Comparison of ENCODE assay signal across 8 cellular contexts in the genomic region with DNA sequence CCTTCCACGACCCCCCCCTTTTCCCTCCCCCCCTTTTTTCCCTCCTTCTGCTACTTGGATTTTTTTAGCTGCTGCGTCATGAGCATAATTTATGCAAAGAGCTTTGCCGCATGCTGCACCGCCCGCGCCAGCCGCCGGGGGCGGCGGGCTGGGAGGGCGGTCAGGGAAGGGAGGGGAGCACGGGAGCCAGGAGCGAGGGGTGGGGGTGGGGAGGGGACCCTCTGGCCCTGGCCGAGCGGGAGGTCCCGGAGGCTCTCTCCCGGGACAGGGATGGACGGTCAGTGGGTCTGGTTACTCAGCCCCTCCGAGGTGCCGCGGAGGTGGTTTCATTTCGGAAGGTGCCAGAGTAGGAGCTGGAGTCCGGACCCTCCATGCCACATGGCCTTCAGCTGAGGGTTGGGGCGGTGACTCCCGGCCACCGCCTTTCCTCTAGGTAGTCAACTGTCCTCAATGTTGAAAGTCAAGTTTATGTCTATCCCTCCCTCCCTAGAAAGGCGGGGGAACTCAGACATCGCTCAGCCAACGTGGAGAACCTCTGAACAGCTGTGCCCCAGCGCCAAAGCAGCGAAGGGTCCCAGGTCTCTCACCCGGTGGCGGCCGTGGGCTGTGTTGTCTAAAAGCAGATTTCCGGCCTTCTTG. TPM values are rescaled to one million over a fixed set of nuclear protein-coding genes. Genes with fewer than 3 reads are reported as not detected.
DNase-seq lines count a peak whose midpoint lies in the region; ATAC-seq, FAIRE-seq and TF ChIP-seq lines count a peak whose summit lies in the region.

A gene with protein sequence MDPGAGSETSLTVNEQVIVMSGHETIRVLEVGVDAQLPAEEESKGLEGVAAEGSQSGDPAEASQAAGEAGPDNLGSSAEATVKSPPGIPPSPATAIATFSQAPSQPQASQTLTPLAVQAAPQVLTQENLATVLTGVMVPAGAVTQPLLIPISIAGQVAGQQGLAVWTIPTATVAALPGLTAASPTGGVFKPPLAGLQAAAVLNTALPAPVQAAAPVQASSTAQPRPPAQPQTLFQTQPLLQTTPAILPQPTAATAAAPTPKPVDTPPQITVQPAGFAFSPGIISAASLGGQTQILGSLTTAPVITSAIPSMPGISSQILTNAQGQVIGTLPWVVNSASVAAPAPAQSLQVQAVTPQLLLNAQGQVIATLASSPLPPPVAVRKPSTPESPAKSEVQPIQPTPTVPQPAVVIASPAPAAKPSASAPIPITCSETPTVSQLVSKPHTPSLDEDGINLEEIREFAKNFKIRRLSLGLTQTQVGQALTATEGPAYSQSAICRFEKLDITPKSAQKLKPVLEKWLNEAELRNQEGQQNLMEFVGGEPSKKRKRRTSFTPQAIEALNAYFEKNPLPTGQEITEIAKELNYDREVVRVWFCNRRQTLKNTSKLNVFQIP (minus strand): TSS at position 95 of the 639 bp plus-strand sequence. CDS start 11,226 bp downstream, outside the sequence.

- peak; percentile 80 for ATAC-seq in activated naive CD8-positive, alpha-beta T cell treated with anti-CD3 and anti-CD28 coated beads, Interleukin-2, amount 10 ng/mL, durations not matched to agents 7 days and 5 days (ENCODE audit: low read depth)
- ATAC-seq in pancreas = peak; percentile 85 to 89 (median 88)

- WGBS in pancreas, 2 donors = 0 to 1% methylated on average over 31 to 35 of the region's 35 CpGs
- 1 to 3% methylated on average over 20 of the region's 35 CpGs for WGBS in tibial nerve, 2 donors

- H3K4me1 ChIP-seq in cardiac muscle cell (ENCODE audit: low read depth) (peaks cover 14% of the 10 kb centered on the region), pancreas (peaks cover 0 to 13% (median 8%) of the 10 kb centered on the region in 3 donors), tibial nerve (peaks cover 0 to 31% (median 17%) of the 10 kb centered on the region in 4 donors)

- H3K36me3 Mint-ChIP-seq in activated naive CD8-positive, alpha-beta T cell treated with anti-CD3 and anti-CD28 coated beads, Interleukin-2, amount 10 ng/mL, durations not matched to agents 7 days and 5 days = peaks cover 2% of the 10 kb centered on the region

- TF ChIP-seq EP300 in tibial nerve (IDR thresholded peaks at IDR 0.05) = peak in 1 of 2 donors; percentile 82

- H3K36me3 ChIP-seq in MG63 = 0 out of 2 replicates have a peak, but pooled peaks cover 2% of the 10 kb centered on the region
- peaks cover 8% of the 10 kb centered on the region for H3K36me3 ChIP-seq in SK-N-MC (ENCODE audit: insufficient read depth, low read length)
- no peaks in the 10 kb centered on the region for H3K36me3 ChIP-seq in cardiac muscle cell
- no peaks in the 10 kb centered on the region for H3K36me3 ChIP-seq in pancreas
- peaks cover 0 to 10% (median 0%) of the 10 kb centered on the region in 3 donors for H3K36me3 ChIP-seq in tibial nerve

- FAIRE-seq in H54 (lab: Jason Lieb, UNC) (no peak), pancreas (lab: Jason Lieb, UNC) (no peak)

- H3K27ac ChIP-seq in SK-N-MC (peak within 1 kb of the TSS; percentile 89), cardiac muscle cell (peak within 1 kb of the TSS; percentile 81), pancreas (peak within 1 kb of the TSS; percentile 91 to 97 (median 94)), tibial nerve (peak within 1 kb of the TSS; percentile 90 to 99 (median 96))

- no peaks in the 10 kb centered on the region for H3K9me3 ChIP-seq in MG63
- H3K9me3 ChIP-seq in SK-N-MC (ENCODE audit: low read depth, low read length) = no peaks in the 10 kb centered on the region
- no peaks in the 10 kb centered on the region for H3K9me3 ChIP-seq in cardiac muscle cell (ENCODE audit: low read depth)
- no peaks in the 10 kb centered on the region for H3K9me3 ChIP-seq in pancreas
- no peaks in the 10 kb centered on the region for H3K9me3 ChIP-seq in tibial nerve

- POLR2A ChIA-PET in activated naive CD8-positive, alpha-beta T cell treated with anti-CD3 and anti-CD28 coated beads, Interleukin-2, amount 10 ng/mL, durations not matched to agents 7 days and 5 days (lab: Charles Lee) = interaction anchor here (0.6 to 3.7 kb wide), 10 partner anchors 14 to 700 kb away, joined by 3 to 46 read pairs (median 5); a partner anchor contains a TSS

- no peaks in the 10 kb centered on the region for H3K27me3 Mint-ChIP-seq in activated naive CD8-positive, alpha-beta T cell treated with anti-CD3 and anti-CD28 coated beads, Interleukin-2, amount 10 ng/mL, durations not matched to agents 7 days and 5 days

- peak within 1 kb of the TSS; percentile 67 for H3K27ac Mint-ChIP-seq in activated naive CD8-positive, alpha-beta T cell treated with anti-CD3 and anti-CD28 coated beads, Interleukin-2, amount 10 ng/mL, durations not matched to agents 7 days and 5 days

- no peaks in the 10 kb centered on the region for H3K9me3 Mint-ChIP-seq in activated naive CD8-positive, alpha-beta T cell treated with anti-CD3 and anti-CD28 coated beads, Interleukin-2, amount 10 ng/mL, durations not matched to agents 7 days and 5 days

- H3K4me1 Mint-ChIP-seq in activated naive CD8-positive, alpha-beta T cell treated with anti-CD3 and anti-CD28 coated beads, Interleukin-2, amount 10 ng/mL, durations not matched to agents 7 days and 5 days = peaks cover 8% of the 10 kb centered on the region

- intact Hi-C loops in pancreas (cut with DNase I) = no loop called here

- H3K4me3 Mint-ChIP-seq in activated naive CD8-positive, alpha-beta T cell treated with anti-CD3 and anti-CD28 coated beads, Interleukin-2, amount 10 ng/mL, durations not matched to agents 7 days and 5 days = peak within 1 kb of the TSS; percentile 71

- H3K27me3 ChIP-seq in MG63 = no peaks in the 10 kb centered on the region
- H3K27me3 ChIP-seq in cardiac muscle cell = no peaks in the 10 kb centered on the region
- H3K27me3 ChIP-seq in pancreas = no peaks in the 10 kb centered on the region
- H3K27me3 ChIP-seq in tibial nerve = no peaks in the 10 kb centered on the region

- DNase-seq in GF-D8 (lab: John Stamatoyannopoulos, UW) (peak; percentile 45), H54 (ENCODE audit: insufficient read length, low spot score) (peak; percentile 86), MG63 (peak; percentile 77), SK-N-MC (ENCODE audit: low read depth, low spot score) (peak; percentile 42), cardiac muscle cell (ENCODE audit: low read depth in 1 of 2, low spot score in 1 of 2) (peak; percentile 87), pancreas (peak; percentile 78 to 89 (median 84)), tibial nerve (ENCODE audit: low spot score in 2 of 2) (peak; percentile 37 to 57)
- peak; percentile 78 for DNase-seq in activated naive CD8-positive, alpha-beta T cell treated with anti-CD3 and anti-CD28 coated beads, Interleukin-2, amount 10 ng/mL, durations not matched to agents 7 days and 5 days

- peak; percentile 48 for TF ChIP-seq CTCF in cardiac muscle cell (IDR thresholded peaks at IDR 0.05; ENCODE audit: low read depth, low read length)
- peak; percentile 49 to 62 (median 50) for TF ChIP-seq CTCF in pancreas (IDR thresholded peaks at IDR 0.05)
- peak; percentile 69 to 77 (median 75) for TF ChIP-seq CTCF in tibial nerve (IDR thresholded peaks at IDR 0.05)

- peak within 1 kb of the TSS; percentile 96 for H3K9ac ChIP-seq in SK-N-MC (ENCODE audit: insufficient read length)

- TF ChIP-seq POLR2A in H54 (IDR thresholded peaks at IDR 0.05; ENCODE audit: low read depth, low read length) = no peak; the same call in 1 of the 2 replicates
- TF ChIP-seq POLR2A in tibial nerve (IDR thresholded peaks at IDR 0.05) = peak in 1 of 2 donors; percentile 46

- H3K4me3 ChIP-seq in MG63 = peak within 1 kb of the TSS; percentile 69
- H3K4me3 ChIP-seq in SK-N-MC = peak within 1 kb of the TSS; percentile 93
- peak within 1 kb of the TSS; percentile 92 for H3K4me3 ChIP-seq in cardiac muscle cell
- peak within 1 kb of the TSS; percentile 58 to 86 (median 80) for H3K4me3 ChIP-seq in pancreas
- H3K4me3 ChIP-seq in tibial nerve = peak within 1 kb of the TSS; percentile 65 to 92 (median 76)

RNA-seq across cellular contexts. Expression of the gene that starts here (rescaled TPM):
- 0.74 and 2.7 TPM in 2 replicates for total RNA-seq in MG63 (2014; rRNA removed; shearing (Covaris generic); ENCODE audit: low replicate concordance)
- total RNA-seq in activated naive CD8-positive, alpha-beta T cell treated with anti-CD3 and anti-CD28 coated beads, Interleukin-2, amount 10 ng/mL, durations not matched to agents 7 days and 5 days = 10 to 100 TPM; 20.6 to 21.8 TPM
- total RNA-seq in cardiac muscle cell = 1.5 and 3.8 TPM in 2 replicates
- polyA plus RNA-seq in cardiac muscle cell = 3.4 and 6.6 TPM in 2 replicates
- total RNA-seq in pancreas = 1 to 10 TPM; 4.8 to 7.6 (median 6.3) TPM
- polyA plus RNA-seq in pancreas = 10 to 100 TPM; 11.1 to 12.9 TPM
- total RNA-seq in tibial nerve = 10 to 100 TPM; 14.4 to 27.5 (median 21.9) TPM

Comparison
In these comparisons a context has a peak if more than half of its experiments do, and no peak if none do; other contexts are left out.
1. Peak in every context shown above with its lines: DNase-seq, ATAC-seq, H3K4me3 ChIP-seq and H3K27ac ChIP-seq.